9 cellular contexts compared by ENCODE assay signal in genomic region chr9:127578952-127579853, GRCh38. TPM values are rescaled to one million over a fixed set of nuclear protein-coding genes. Genes with fewer than 3 reads are reported as not detected.
DNase-seq lines count a peak whose midpoint lies in the region; ATAC-seq and TF ChIP-seq lines count a peak whose summit lies in the region.
"Had no signal": no experiment of that assay in that cellular context is flagged by ENCODE, and none has a peak within 500 bp of the region (broad histone marks: within the 10 kb centered on the region; RNA-seq: fewer than 3 reads in every experiment).

No MANE protein-coding gene starts in this region.

- TF ChIP-seq CTCF in DND-41 (IDR thresholded peaks at IDR 0.05; ENCODE audit: borderline replicate concordance, extremely low read depth, low read length, poor library complexity, severe bottlenecking) (no peak), cardiac muscle cell (IDR thresholded peaks at IDR 0.05; ENCODE audit: low read depth, low read length) (peak; percentile 36)

- H3K79me2 ChIP-seq in DND-41 (ENCODE audit: insufficient read depth, low read length), result no peaks in the 10 kb centered on the region

- no peaks in the 10 kb centered on the region for H4K20me1 ChIP-seq in DND-41 (ENCODE audit: insufficient read depth, low read length)

- ATAC-seq in DND-41 (ENCODE audit: insufficient read depth, low read depth), result peak; percentile 82

- 47% methylated on average over 21 of the region's 21 CpGs for WGBS in thymus

- DNase-seq in DND-41, result peak; percentile 34
- peak; percentile 99 for DNase-seq in MG63
- peak; percentile 97 for DNase-seq in adipocyte (ENCODE audit: low read depth)
- DNase-seq in cardiac muscle cell (ENCODE audit: low read depth in 1 of 2, low spot score in 1 of 2), result peak in 1 of 2 donors; percentile 94
- DNase-seq in posterior cingulate gyrus, result peak; percentile 63 to 97 (median 78)
- no peak for DNase-seq in effector CD8-positive, alpha-beta T cell (lab: John Stamatoyannopoulos, UW)

- peaks cover 2% of the 10 kb centered on the region for H3K36me3 Mint-ChIP-seq in T-helper 1 cell treated with Interleukin-12 subunit alpha and Interleukin-12 subunit beta and Interleukin-4 antibody, amounts not matched to agents 30 μg/mL and 1 μg/mL, for 36 hours (ENCODE audit: low read depth)

- no peaks in the 10 kb centered on the region for H3K9me3 ChIP-seq in DND-41 (ENCODE audit: insufficient read depth, low read length, severe bottlenecking)
- H3K9me3 ChIP-seq in MG63, result peaks cover 6% of the 10 kb centered on the region
- no peaks in the 10 kb centered on the region for H3K9me3 ChIP-seq in adipocyte (ENCODE audit: control insufficient read depth, low read length)
- H3K9me3 ChIP-seq in cardiac muscle cell (ENCODE audit: low read depth), result no peaks in the 10 kb centered on the region
- no peaks in the 10 kb centered on the region for H3K9me3 ChIP-seq in thymus (ENCODE audit: control insufficient read depth)

- H3K9me3 Mint-ChIP-seq in T-helper 1 cell treated with Interleukin-12 subunit alpha and Interleukin-12 subunit beta and Interleukin-4 antibody, amounts not matched to agents 30 μg/mL and 1 μg/mL, for 36 hours, result no peaks in the 10 kb centered on the region

- H2AFZ ChIP-seq in DND-41 (ENCODE audit: low read depth, low read length), result no peak overlapping the region

- H3K4me1 Mint-ChIP-seq in T-helper 1 cell treated with Interleukin-12 subunit alpha and Interleukin-12 subunit beta and Interleukin-4 antibody, amounts not matched to agents 30 μg/mL and 1 μg/mL, for 36 hours (ENCODE audit: low read depth), result peaks cover 44% of the 10 kb centered on the region

- H3K27ac ChIP-seq in DND-41 (ENCODE audit: low read length), result no peak overlapping the region
- H3K27ac ChIP-seq in cardiac muscle cell, result no peak overlapping the region
- peak overlapping the region; percentile 58 for H3K27ac ChIP-seq in thymus (ENCODE audit: low read depth)
- H3K27ac ChIP-seq: SK-N-MC had no signal

- intact Hi-C loops in posterior cingulate gyrus (cut with DNase I), result no loop called here

- H3K4me1 ChIP-seq in DND-41 (ENCODE audit: insufficient read depth, low read length), result no peaks in the 10 kb centered on the region
- peaks cover 30% of the 10 kb centered on the region for H3K4me1 ChIP-seq in adipocyte (ENCODE audit: control insufficient read depth, insufficient read depth, low read length)
- H3K4me1 ChIP-seq in cardiac muscle cell (ENCODE audit: low read depth), result no peaks in the 10 kb centered on the region
- H3K4me1 ChIP-seq in thymus (ENCODE audit: control insufficient read depth, insufficient read depth, low read length), result peaks cover 4% of the 10 kb centered on the region

- no peaks in the 10 kb centered on the region for H3K27me3 Mint-ChIP-seq in T-helper 1 cell treated with Interleukin-12 subunit alpha and Interleukin-12 subunit beta and Interleukin-4 antibody, amounts not matched to agents 30 μg/mL and 1 μg/mL, for 36 hours (ENCODE audit: low read depth)

- H3K27ac Mint-ChIP-seq in T-helper 1 cell treated with Interleukin-12 subunit alpha and Interleukin-12 subunit beta and Interleukin-4 antibody, amounts not matched to agents 30 μg/mL and 1 μg/mL, for 36 hours, result peak overlapping the region; percentile 91

- H3K27me3 ChIP-seq in DND-41 (ENCODE audit: insufficient read depth, low read length, poor library complexity) (no peaks in the 10 kb centered on the region), MG63 (no peaks in the 10 kb centered on the region), adipocyte (replicated peaks; ENCODE audit: control insufficient read depth, insufficient read depth, low read length) (no peaks in the 10 kb centered on the region), cardiac muscle cell (no peaks in the 10 kb centered on the region), thymus (ENCODE audit: control insufficient read depth, insufficient read depth) (no peaks in the 10 kb centered on the region)

- H3K4me3 Mint-ChIP-seq in T-helper 1 cell treated with Interleukin-12 subunit alpha and Interleukin-12 subunit beta and Interleukin-4 antibody, amounts not matched to agents 30 μg/mL and 1 μg/mL, for 36 hours, result peak overlapping the region; percentile 84

- H3K9ac ChIP-seq in DND-41 (ENCODE audit: low read depth, low read length) (no peak overlapping the region), adipocyte (ENCODE audit: low read length) (peak overlapping the region; percentile 85)

- H3K4me3 ChIP-seq in DND-41 (ENCODE audit: low read depth in 1 of 2, low read length in 2 of 2) (no peak overlapping the region), MG63 (peak overlapping the region; percentile 8), adipocyte (ENCODE audit: low read length) (peak overlapping the region; percentile 70), cardiac muscle cell (no peak overlapping the region), thymus (ENCODE audit: low read length) (no peak overlapping the region)
- H3K4me3 ChIP-seq: SK-N-MC had no signal

- no peak overlapping the region for H3K4me2 ChIP-seq in DND-41 (ENCODE audit: insufficient read depth, low read length)

- H3K36me3 ChIP-seq in DND-41 (ENCODE audit: insufficient read depth, low read length) (no peaks in the 10 kb centered on the region), MG63 (no peaks in the 10 kb centered on the region), adipocyte (ENCODE audit: control insufficient read depth, insufficient read depth, low read length, severe bottlenecking) (no peaks in the 10 kb centered on the region), cardiac muscle cell (no peaks in the 10 kb centered on the region), thymus (ENCODE audit: control insufficient read depth, insufficient read depth) (no peaks in the 10 kb centered on the region)

RNA-seq across cellular contexts. Expression of gene STXBP1, which starts 32.9 kb away (rescaled TPM):
- 0.36 and 87.7 TPM in 2 replicates for total RNA-seq in MG63 (2014; rRNA removed; shearing (Covaris generic); ENCODE audit: low replicate concordance)
- 19.8 and 95.5 TPM in 2 replicates for total RNA-seq in cardiac muscle cell
- polyA plus RNA-seq in cardiac muscle cell (26.0 and 27.0 TPM in 2 replicates), thymus (10.2 TPM)

Comparison
In these comparisons a context has a peak if more than half of its experiments do, and no peak if none do; other contexts are left out.
1. H3K4me3 ChIP-seq: peak in MG63 (single experiment) and adipocyte (single experiment); none in DND-41 (0 of 2), cardiac muscle cell (single experiment) and thymus (single experiment).